ENCODE assay signal across 8 cellular contexts in genomic region chr4:78644744-78645330, GRCh38.
DNase-seq lines count a peak whose midpoint lies in the region; ATAC-seq, FAIRE-seq and TF ChIP-seq lines count a peak whose summit lies in the region.

No MANE protein-coding gene starts in this region.

- ATAC-seq in GM19397 (IDR thresholded peaks at IDR 0.05; ENCODE audit: unreplicated experiment) = peak; percentile 86
- ATAC-seq in HG03439 (IDR thresholded peaks at IDR 0.05; ENCODE audit: unreplicated experiment) = peak; percentile 97

- H3K27ac ChIP-seq in small intestine (ENCODE audit: low read depth in 1 of 2, low read length in 1 of 2) = peak overlapping the region in 1 of 2 donors; percentile 68

- peak; percentile 96 for TF ChIP-seq CTCF in astrocyte of the cerebellum (IDR thresholded peaks at IDR 0.05; ENCODE audit: low read depth, low read length, missing control alignments)

- peak; percentile 97 for FAIRE-seq in small intestine (lab: Jason Lieb, UNC)

- DNase-seq in DMS53 (lab: John Stamatoyannopoulos, UW) (peak; percentile 61), SHP77 (lab: John Stamatoyannopoulos, UW) (peak; percentile 34 to 42), astrocyte of the cerebellum (ENCODE audit: low read depth) (peak; percentile 61), hippocampal formation (lab: John Stamatoyannopoulos, UW) (peak; percentile 34 to 64), small intestine (peak; percentile 78), OCI-M2 (lab: John Stamatoyannopoulos, UW; ENCODE audit: unreplicated experiment) (no peak)

- WGBS in small intestine, 3 donors = 25 to 29% (median 29%) methylated on average over 4 of the region's 4 CpGs

- in situ Hi-C loops in astrocyte of the cerebellum (cut with HindIII; ENCODE audit: low sequenced_read_pairs) = no loop called here

- H3K4me3 ChIP-seq in astrocyte of the cerebellum (ENCODE audit: low read depth, low read length) (no peak overlapping the region), small intestine (ENCODE audit: low read depth in 1 of 2, low read length in 2 of 2) (no peak overlapping the region)

- peaks cover 0 to 4% of the 10 kb centered on the region in 2 donors for H3K4me1 ChIP-seq in small intestine (ENCODE audit: control insufficient read depth in 2 of 2, insufficient read depth in 1 of 2, low read depth in 1 of 2, low read length in 1 of 2)

- H3K9me3 ChIP-seq in small intestine (ENCODE audit: control insufficient read depth, low read depth) = no peaks in the 10 kb centered on the region

- no peaks in the 10 kb centered on the region for H3K27me3 ChIP-seq in small intestine (ENCODE audit: control insufficient read depth in 2 of 2, insufficient read depth in 2 of 2, low read length in 2 of 2)

- H3K36me3 ChIP-seq in small intestine (ENCODE audit: control insufficient read depth in 2 of 2, insufficient read depth in 2 of 2, low read length in 2 of 2) = no peaks in the 10 kb centered on the region
